In the genomic region with DNA sequence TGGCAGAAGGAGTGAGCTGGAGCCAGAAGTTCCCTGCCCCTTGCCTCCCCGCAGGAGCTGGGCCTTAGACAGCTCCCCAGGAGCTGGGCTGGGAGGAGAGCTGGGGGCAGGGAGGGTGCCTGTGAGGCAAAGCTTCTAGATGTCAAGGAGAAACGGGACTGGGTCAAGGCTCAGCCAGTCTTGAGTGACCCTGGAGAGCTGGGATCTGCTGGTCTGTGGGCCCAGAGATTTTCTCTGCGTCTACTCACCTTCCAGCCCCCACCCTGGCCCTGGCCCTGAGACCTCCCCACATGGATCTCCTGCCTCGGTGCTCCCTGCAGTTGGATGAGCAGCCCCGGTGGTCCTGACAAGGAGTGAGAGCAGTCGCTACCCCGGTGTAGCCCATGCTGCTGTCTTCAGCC, we compare ENCODE assay signal across 25 cellular contexts. TPM values are rescaled to one million over a fixed set of nuclear protein-coding genes. Genes with fewer than 3 reads are reported as not detected.
A peak's percentile ranks its signal among the peaks of the same experiment; 100 is the strongest.
DNase-seq lines count a peak whose midpoint lies in the region; ATAC-seq, FAIRE-seq and TF ChIP-seq lines count a peak whose summit lies in the region.
"Had no signal": no experiment of that assay in that cellular context is flagged by ENCODE, and none has a peak within 500 bp of the region (broad histone marks: within the 10 kb centered on the region; RNA-seq: fewer than 3 reads in every experiment).

No MANE protein-coding gene starts in this region.

- no peaks in the 10 kb centered on the region for H3K27me3 Mint-ChIP-seq in activated naive CD8-positive, alpha-beta T cell treated with anti-CD3 and anti-CD28 coated beads, Interleukin-2, amount 50 U/mL, for 24 hours
- peaks cover 6% of the 10 kb centered on the region for H3K27me3 Mint-ChIP-seq in activated naive CD8-positive, alpha-beta T cell treated with anti-CD3 and anti-CD28 coated beads for 36 hours
- H3K27me3 Mint-ChIP-seq: CD4-positive, CD25-positive, alpha-beta regulatory T cell had no signal

- H3K27me3 ChIP-seq in neuronal stem cell (ENCODE audit: control insufficient read depth in 3 of 3, insufficient read depth in 3 of 3, low read depth in 1 of 3, low read length in 3 of 3) (peaks cover 0 to 49% (median 0%) of the 10 kb centered on the region in 3 experiments), spleen (replicated peaks in 1 of 7) (peaks cover 0 to 35% (median 0%) of the 10 kb centered on the region in 7 donors), esophagus muscularis mucosa (peaks cover 0 to 70% (median 0%) of the 10 kb centered on the region in 4 donors)

- H3K36me3 ChIP-seq in neuronal stem cell (replicated peaks in 1 of 2; ENCODE audit: control insufficient read depth in 2 of 2, insufficient read depth in 2 of 2, low read length in 2 of 2), result no peaks in the 10 kb centered on the region
- H3K36me3 ChIP-seq in spleen, result no peaks in the 10 kb centered on the region
- no peaks in the 10 kb centered on the region for H3K36me3 ChIP-seq in esophagus muscularis mucosa
- H3K36me3 ChIP-seq: BE2C had no signal

- no peak overlapping the region for H3K4ac ChIP-seq in neuronal stem cell (ENCODE audit: low read length)

- peak overlapping the region; percentile 81 for H3K18ac ChIP-seq in neuronal stem cell (ENCODE audit: low read length)

- TF ChIP-seq POLR2A in spleen (IDR thresholded peaks at IDR 0.05) (no peak), GM12892 (IDR thresholded peaks at IDR 0.05; ENCODE audit: low read depth, low read length) (no peak), esophagus muscularis mucosa (IDR thresholded peaks at IDR 0.05; ENCODE audit: low read depth) (no peak)

- no peaks in the 10 kb centered on the region for H3K4me1 Mint-ChIP-seq in activated naive CD8-positive, alpha-beta T cell treated with anti-CD3 and anti-CD28 coated beads, Interleukin-2, amount 50 U/mL, for 24 hours
- H3K4me1 Mint-ChIP-seq in activated naive CD8-positive, alpha-beta T cell treated with anti-CD3 and anti-CD28 coated beads for 36 hours, result no peaks in the 10 kb centered on the region
- H3K4me1 Mint-ChIP-seq: CD4-positive, CD25-positive, alpha-beta regulatory T cell; CD8-positive, alpha-beta memory T cell had no signal

- no peak for FAIRE-seq in GM12892 (lab: Jason Lieb, UNC)
- FAIRE-seq: GM12878, GM19239, H54 had no signal

- TF ChIP-seq CTCF in spleen (IDR thresholded peaks at IDR 0.05 in 8 of 11, conservative IDR thresholded peaks at IDR 0.05 in 3 of 11) (no peak), esophagus muscularis mucosa (IDR thresholded peaks at IDR 0.05) (no peak)

- no peak for DNase-seq in activated naive CD8-positive, alpha-beta T cell treated with anti-CD3 and anti-CD28 coated beads, Interleukin-2, amount 50 U/mL, for 24 hours
- no peak for DNase-seq in activated naive CD8-positive, alpha-beta T cell treated with anti-CD3 and anti-CD28 coated beads for 36 hours
- DNase-seq in neuronal stem cell (ENCODE audit: low spot score) (no peak), spleen (peak; percentile 67), GM12892 (ENCODE audit: insufficient read length) (no peak), esophagus muscularis mucosa (ENCODE audit: extremely low spot score) (no peak)
- DNase-seq: ACHN; BE2C; C1 segment of cervical spinal cord; CD4-positive, CD25-positive, alpha-beta regulatory T cell; CD8-positive, alpha-beta memory T cell; COR-L47; DMS 273 treated with DMSO at 0.1 percent for 48 hours; DMS53; DND-41; EL; HCEC 1CT had no signal

- H2BK5ac ChIP-seq in neuronal stem cell (ENCODE audit: low read length), result no peak overlapping the region

- ATAC-seq in activated naive CD8-positive, alpha-beta T cell treated with anti-CD3 and anti-CD28 coated beads, Interleukin-2, amount 50 U/mL, for 24 hours, result peak; percentile 10
- ATAC-seq in GM21515 (IDR thresholded peaks at IDR 0.05; ENCODE audit: unreplicated experiment), result no peak
- ATAC-seq: GM12878, GM23338 had no signal

- H3K9me3 ChIP-seq in neuronal stem cell (replicated peaks in 1 of 2; ENCODE audit: control insufficient read depth in 2 of 2, insufficient read depth in 1 of 2, low read depth in 1 of 2, low read length in 2 of 2) (peaks cover 0 to 3% of the 10 kb centered on the region in 2 donors), spleen (no peaks in the 10 kb centered on the region), esophagus muscularis mucosa (no peaks in the 10 kb centered on the region)
- H3K9me3 ChIP-seq: BE2C had no signal

- peak overlapping the region; percentile 47 for H3K9ac ChIP-seq in neuronal stem cell (ENCODE audit: low read depth, low read length, poor library complexity)

- no peak overlapping the region for H2BK12ac ChIP-seq in neuronal stem cell (ENCODE audit: low read length)

- peak overlapping the region; percentile 38 for H2AK5ac ChIP-seq in neuronal stem cell (ENCODE audit: low read depth, low read length)

- H3K14ac ChIP-seq in neuronal stem cell (ENCODE audit: low read length), result no peak overlapping the region

- H3K4me1 ChIP-seq in neuronal stem cell (ENCODE audit: control insufficient read depth in 2 of 2, insufficient read depth in 1 of 2, low read depth in 1 of 2, low read length in 2 of 2), result peaks cover 0 to 10% of the 10 kb centered on the region in 2 donors
- no peaks in the 10 kb centered on the region for H3K4me1 ChIP-seq in spleen
- H3K4me1 ChIP-seq in esophagus muscularis mucosa, result no peaks in the 10 kb centered on the region
- H3K4me1 ChIP-seq: BE2C had no signal

- H3K9me3 Mint-ChIP-seq in activated naive CD8-positive, alpha-beta T cell treated with anti-CD3 and anti-CD28 coated beads, Interleukin-2, amount 50 U/mL, for 24 hours, result no peaks in the 10 kb centered on the region
- no peaks in the 10 kb centered on the region for H3K9me3 Mint-ChIP-seq in activated naive CD8-positive, alpha-beta T cell treated with anti-CD3 and anti-CD28 coated beads for 36 hours
- H3K9me3 Mint-ChIP-seq: CD8-positive, alpha-beta memory T cell; GM23338 had no signal

- no peak overlapping the region for H3K4me3 Mint-ChIP-seq in activated naive CD8-positive, alpha-beta T cell treated with anti-CD3 and anti-CD28 coated beads, Interleukin-2, amount 50 U/mL, for 24 hours
- H3K4me3 Mint-ChIP-seq in activated naive CD8-positive, alpha-beta T cell treated with anti-CD3 and anti-CD28 coated beads for 36 hours, result no peak overlapping the region
- H3K4me3 Mint-ChIP-seq: CD4-positive, CD25-positive, alpha-beta regulatory T cell; CD8-positive, alpha-beta memory T cell; GM23338 had no signal

- H3K23ac ChIP-seq in neuronal stem cell (ENCODE audit: low read depth, low read length, poor library complexity), result peak overlapping the region; percentile 61

- no peak overlapping the region for H2BK15ac ChIP-seq in neuronal stem cell (ENCODE audit: low read length)

- no peaks in the 10 kb centered on the region for H3K36me3 Mint-ChIP-seq in activated naive CD8-positive, alpha-beta T cell treated with anti-CD3 and anti-CD28 coated beads, Interleukin-2, amount 50 U/mL, for 24 hours (ENCODE audit: low read depth)
- H3K36me3 Mint-ChIP-seq in activated naive CD8-positive, alpha-beta T cell treated with anti-CD3 and anti-CD28 coated beads for 36 hours, result no peaks in the 10 kb centered on the region
- H3K36me3 Mint-ChIP-seq: CD4-positive, CD25-positive, alpha-beta regulatory T cell; CD8-positive, alpha-beta memory T cell had no signal

- H4K8ac ChIP-seq in neuronal stem cell (ENCODE audit: low read depth, low read length), result no peak overlapping the region

- WGBS in neuronal stem cell (ENCODE audit: extremely low coverage in 2 of 2, insufficient read length in 2 of 2, insufficient replicate concordance in 1 of 2), 2 donors, result no CpG with 5 or more reads among the region's 7 CpGs
- WGBS in spleen, 5 donors, result 58 to 81% (median 72%) methylated on average over 7 of the region's 7 CpGs
- 55% methylated on average over 3 of the region's 7 CpGs for WGBS in esophagus muscularis mucosa

- no peak overlapping the region for H3K27ac ChIP-seq in neuronal stem cell (replicated peaks; ENCODE audit: low read length)
- H3K27ac ChIP-seq in spleen, result no peak overlapping the region
- no peak overlapping the region for H3K27ac ChIP-seq in esophagus muscularis mucosa (replicated peaks in 1 of 4)
- H3K27ac ChIP-seq: HL-60 had no signal

- H4K91ac ChIP-seq in neuronal stem cell (ENCODE audit: low read depth, low read length, poor library complexity), result no peak overlapping the region

- no peak overlapping the region for H3K4me2 ChIP-seq in neuronal stem cell (ENCODE audit: insufficient read depth, low read length, poor library complexity, severe bottlenecking)
- H3K4me2 ChIP-seq: GM23338 had no signal

- H3K4me3 ChIP-seq in neuronal stem cell (ENCODE audit: low read length in 2 of 2), result no peak overlapping the region
- H3K4me3 ChIP-seq in spleen, result no peak overlapping the region
- no peak overlapping the region for H3K4me3 ChIP-seq in esophagus muscularis mucosa
- H3K4me3 ChIP-seq: GM12878, GM23338 had no signal

- no peak overlapping the region for H3K27ac Mint-ChIP-seq in activated naive CD8-positive, alpha-beta T cell treated with anti-CD3 and anti-CD28 coated beads, Interleukin-2, amount 50 U/mL, for 24 hours
- H3K27ac Mint-ChIP-seq in activated naive CD8-positive, alpha-beta T cell treated with anti-CD3 and anti-CD28 coated beads for 36 hours, result no peak overlapping the region
- H3K27ac Mint-ChIP-seq: CD4-positive, CD25-positive, alpha-beta regulatory T cell; CD8-positive, alpha-beta memory T cell; GM23338 had no signal

- TF ChIP-seq EP300 in esophagus muscularis mucosa (IDR thresholded peaks at IDR 0.05), result no peak

- intact Hi-C loops in spleen (cut with DNase I; ENCODE audit: low total_unique reads) (no loop called here), esophagus muscularis mucosa (cut with DNase I) (no loop called here)

- H2AFZ ChIP-seq in neuronal stem cell (ENCODE audit: low read length), result no peak overlapping the region
- H2AFZ ChIP-seq: GM23338 had no signal

- no peak overlapping the region for H2BK120ac ChIP-seq in neuronal stem cell (ENCODE audit: low read depth, low read length)

- no peaks in the 10 kb centered on the region for H3K79me1 ChIP-seq in neuronal stem cell (ENCODE audit: low read depth, low read length)

RNA-seq across cellular contexts. Expression of a gene that starts 20.3 kb away (rescaled TPM):
- total RNA-seq in activated naive CD8-positive, alpha-beta T cell treated with anti-CD3 and anti-CD28 coated beads for 36 hours, result not detected
- polyA plus RNA-seq in neuronal stem cell (2013, experiment 1 of 2), result 0.08 TPM
- 0.06 TPM for polyA plus RNA-seq in neuronal stem cell (2013, experiment 2 of 2)
- total RNA-seq in spleen, result not detected
- polyA plus RNA-seq in spleen, result not detected
- not detected for polyA plus RNA-seq in GM12892 (2012; ENCODE audit: missing spikeins)
- not detected for total RNA-seq in esophagus muscularis mucosa
- total RNA-seq: CD4-positive, CD25-positive, alpha-beta regulatory T cell; CD8-positive, alpha-beta memory T cell; G401; GM12878; GM23338; HT1080 had no signal
- polyA plus RNA-seq: CD8-positive, alpha-beta memory T cell; GM12878; GM23338 had no signal
